ENCODE assay signal across 27 cellular contexts in genomic region chr3:109973733-109974132, GRCh38.
A peak's percentile ranks its signal among the peaks of the same experiment; 100 is the strongest.
DNase-seq lines count a peak whose midpoint lies in the region; ATAC-seq and TF ChIP-seq lines count a peak whose summit lies in the region.
"Had no signal": no experiment of that assay in that cellular context is flagged by ENCODE, and none has a peak within 500 bp of the region (broad histone marks: within the 10 kb centered on the region; RNA-seq: fewer than 3 reads in every experiment).

No MANE protein-coding gene starts in this region.

- BruUV-seq in IMR-90 (replicated peaks; lab: Mats Ljungman, UMichigan): no TSS peak

- no peaks in the 10 kb centered on the region for H3K9me3 ChIP-seq in IMR-90 (ENCODE audit: control insufficient read depth, insufficient read depth, low read length)
- H3K9me3 ChIP-seq: ovary, right atrium auricular region had no signal

- CTCF ChIA-PET in IMR-90 (lab: Yijun Ruan, JAX): no interaction called here

- no peaks in the 10 kb centered on the region for H3K79me1 ChIP-seq in IMR-90 (ENCODE audit: low read depth in 1 of 2, low read length in 2 of 2)

- DNase-seq in EH (ENCODE audit: low read depth): peak; percentile 30
- DNase-seq in IMR-90: peak; percentile 15
- peak; percentile 39 for DNase-seq in choroid plexus epithelial cell (ENCODE audit: low read depth)
- peak; percentile 1 to 13 for DNase-seq in lung microvascular endothelial cell (ENCODE audit: low read depth in 2 of 2)
- DNase-seq in inferior parietal cortex (ENCODE audit: extremely low spot score): no peak
- no peak for DNase-seq in OCI-M2 (lab: John Stamatoyannopoulos, UW; ENCODE audit: unreplicated experiment)
- no peak for DNase-seq in SKM-1 (lab: John Stamatoyannopoulos, UW; ENCODE audit: unreplicated experiment)
- DNase-seq: activated CD4-positive, alpha-beta T cell treated with anti-CD3 and anti-CD28 coated beads, Interleukin-2, amount 50 U/mL, for 1 hour; CD4-positive, alpha-beta memory T cell; DMS 273 treated with DMSO at 0.1 percent for 48 hours; GDM1; kidney glomerular epithelial cell; MG63; naive thymus-derived CD4-positive, alpha-beta T cell; NCI-H1417; NCI-H2081 treated with DMSO at 0.1 percent for 48 hours; NCI-H446 treated with DMSO at 0.1 percent for 48 hours; ovary; RPMI8226; stimulated activated CD4-positive, alpha-beta T cell treated with anti-CD3 and anti-CD28 coated beads, Interleukin-4, amount 100 ng/mL, for 24 hours; stimulated activated naive CD8-positive, alpha-beta T cell treated with anti-CD3 and anti-CD28 coated beads, Interleukin-15, Interleukin-2, amounts not matched to agents 100 U/mL and 50 U/mL, for 24 hours had no signal

- H2BK120ac ChIP-seq in IMR-90 (ENCODE audit: low read depth, low read length): no peak overlapping the region

- H2AK9ac ChIP-seq in IMR-90 (replicated peaks; ENCODE audit: low read depth, low read length, poor library complexity): no peak overlapping the region

- H3K4me3 ChIP-seq in IMR-90 (ENCODE audit: insufficient read depth, low read depth, low read length) (no peak overlapping the region), choroid plexus epithelial cell (ENCODE audit: low read depth, low read length) (no peak overlapping the region)
- H3K4me3 ChIP-seq: coronary artery, MG63, ovary, right atrium auricular region, SK-N-MC had no signal

- H2BK5ac ChIP-seq in IMR-90 (ENCODE audit: low read depth, low read length, poor library complexity, severe bottlenecking): no peak overlapping the region

- no peak overlapping the region for H3K56ac ChIP-seq in IMR-90 (ENCODE audit: extremely low read depth, insufficient read depth, low read length)

- no peak overlapping the region for H4K5ac ChIP-seq in IMR-90 (ENCODE audit: low read depth, low read length)

- no peak overlapping the region for H3K9ac ChIP-seq in IMR-90 (ENCODE audit: low read depth, low read length)

- H4K91ac ChIP-seq in IMR-90 (ENCODE audit: insufficient read depth, low read depth, low read length): no peak overlapping the region

- POLR2A ChIA-PET in IMR-90 (lab: Charles Lee; ENCODE audit: unreplicated experiment): no interaction called here

- no peak overlapping the region for H3K4me2 ChIP-seq in IMR-90 (ENCODE audit: low read depth, low read length)

- TF ChIP-seq CTCF in IMR-90 (conservative IDR thresholded peaks at IDR 0.05; ENCODE audit: low read depth, low read length) (no peak), choroid plexus epithelial cell (conservative IDR thresholded peaks at IDR 0.05; ENCODE audit: low read depth, low read length) (no peak)

- H3K23ac ChIP-seq in IMR-90 (ENCODE audit: low read depth, low read length): no peak overlapping the region

- no peak overlapping the region for H3K4ac ChIP-seq in IMR-90 (ENCODE audit: low read depth, low read length)

- no peak overlapping the region for H3K14ac ChIP-seq in IMR-90 (replicated peaks; ENCODE audit: low read depth, low read length)

- no peak overlapping the region for H2BK15ac ChIP-seq in IMR-90 (ENCODE audit: low read depth, low read length)

- H2AFZ ChIP-seq in IMR-90 (replicated peaks; ENCODE audit: low read length, poor library complexity): no peak overlapping the region

- dilution Hi-C loops in IMR-90 (cut with HindIII; ENCODE audit: low sequenced_read_pairs, unreplicated experiment): no loop called here

- no peak overlapping the region for H4K8ac ChIP-seq in IMR-90 (ENCODE audit: low read depth in 2 of 2, low read length in 2 of 2)

- TF ChIP-seq POLR2A in IMR-90 (IDR thresholded peaks at IDR 0.05; ENCODE audit: low read depth, low read length): no peak

- no peak overlapping the region for H3K27ac ChIP-seq in IMR-90 (ENCODE audit: insufficient read depth, low read length)
- H3K27ac ChIP-seq: coronary artery, ovary, right atrium auricular region, SK-N-MC had no signal

- H3K27me3 ChIP-seq in IMR-90 (ENCODE audit: control insufficient read depth, insufficient read depth, low read length): no peaks in the 10 kb centered on the region
- H3K27me3 ChIP-seq: MG63, ovary, right atrium auricular region had no signal

- no peak for TF ChIP-seq RAD21 in IMR-90 (IDR thresholded peaks at IDR 0.05; ENCODE audit: low read length)

- intact Hi-C loops in IMR-90 (cut with micrococcal nuclease): no loop called here

- H4K20me1 ChIP-seq in IMR-90 (ENCODE audit: insufficient read depth, low read length): no peaks in the 10 kb centered on the region

- no peaks in the 10 kb centered on the region for H3K36me3 ChIP-seq in IMR-90 (ENCODE audit: control insufficient read depth, insufficient read depth, low read length)
- H3K36me3 ChIP-seq: MG63, ovary, right atrium auricular region had no signal

- no peak overlapping the region for H2AK5ac ChIP-seq in IMR-90 (ENCODE audit: low read depth, low read length)

- H3K18ac ChIP-seq in IMR-90 (ENCODE audit: low read depth, low read length): no peak overlapping the region

- in situ Hi-C loops in IMR-90 (cut with MboI; ENCODE audit: low sequenced_read_pairs): no loop called here

- no peaks in the 10 kb centered on the region; the same call in 1 of the 2 replicates for H3K9me1 ChIP-seq in IMR-90 (ENCODE audit: insufficient read depth, low read length)

- H3K4me1 ChIP-seq in IMR-90 (ENCODE audit: control insufficient read depth, insufficient read depth, low read length): no peaks in the 10 kb centered on the region
- H3K4me1 ChIP-seq: right atrium auricular region had no signal

- ATAC-seq in IMR-90 (ENCODE audit: low read depth) (no peak), HG02571 (IDR thresholded peaks at IDR 0.05; ENCODE audit: unreplicated experiment) (no peak)
- ATAC-seq: activated naive CD4-positive, alpha-beta T cell treated with anti-CD3 and anti-CD28 coated beads, Interleukin-2, amount 50 U/mL, for 72 hours; activated T-helper 17 cell treated with anti-CD3 and anti-CD28 coated beads, Interleukin-2, amount 50 U/mL, for 72 hours; naive thymus-derived CD4-positive, alpha-beta T cell; stimulated activated naive CD8-positive, alpha-beta T cell treated with anti-CD3 and anti-CD28 coated beads, Interleukin-15, Interleukin-2, amounts not matched to agents 100 U/mL and 50 U/mL, for 24 hours had no signal

- no peak overlapping the region for H2BK20ac ChIP-seq in IMR-90 (ENCODE audit: low read depth, low read length)

- no CpG with 5 or more reads among the region's 4 CpGs for WGBS in IMR-90 (ENCODE audit: extremely low coverage in 2 of 2, insufficient read length in 1 of 2), 2 experiments

TF ChIP-seq in IMR-90, 13 proteins besides CTCF, POLR2A, EP300 and RAD21:
- TF ChIP-seq NFE2L2 (IDR thresholded peaks at IDR 0.05; ENCODE audit: low read depth, low read length): no peak
- no peak for TF ChIP-seq CEBPB (IDR thresholded peaks at IDR 0.05; ENCODE audit: low read depth, low read length)
- TF ChIP-seq USF2 (IDR thresholded peaks at IDR 0.05; ENCODE audit: low read depth, low read length): no peak
- TF ChIP-seq CHD1 (IDR thresholded peaks at IDR 0.05; ENCODE audit: low read depth, low read length): no peak
- TF ChIP-seq MAZ (IDR thresholded peaks at IDR 0.05; ENCODE audit: borderline replicate concordance, low read depth, low read length): no peak
- no peak for TF ChIP-seq SMC3 (IDR thresholded peaks at IDR 0.05; ENCODE audit: low read depth, low read length)
- no peak for TF ChIP-seq MXI1 (IDR thresholded peaks at IDR 0.05; ENCODE audit: borderline replicate concordance, low read depth, low read length)
- TF ChIP-seq RFX5 (IDR thresholded peaks at IDR 0.05; ENCODE audit: low read depth, low read length): no peak
- TF ChIP-seq ELK1 (IDR thresholded peaks at IDR 0.05; ENCODE audit: borderline replicate concordance, low read depth, low read length): no peak
- no peak for TF ChIP-seq FOS (IDR thresholded peaks at IDR 0.05; ENCODE audit: low read depth, low read length)

Comparison
In these comparisons a context has a peak if more than half of its experiments do, and no peak if none do; other contexts are left out.
1. DNase-seq: peak in EH (single experiment), IMR-90 (single experiment), choroid plexus epithelial cell (single experiment) and lung microvascular endothelial cell (2 of 2); none in inferior parietal cortex (single experiment), OCI-M2 (single experiment) and SKM-1 (single experiment).